8 cellular contexts compared by ENCODE assay signal in the genomic region with DNA sequence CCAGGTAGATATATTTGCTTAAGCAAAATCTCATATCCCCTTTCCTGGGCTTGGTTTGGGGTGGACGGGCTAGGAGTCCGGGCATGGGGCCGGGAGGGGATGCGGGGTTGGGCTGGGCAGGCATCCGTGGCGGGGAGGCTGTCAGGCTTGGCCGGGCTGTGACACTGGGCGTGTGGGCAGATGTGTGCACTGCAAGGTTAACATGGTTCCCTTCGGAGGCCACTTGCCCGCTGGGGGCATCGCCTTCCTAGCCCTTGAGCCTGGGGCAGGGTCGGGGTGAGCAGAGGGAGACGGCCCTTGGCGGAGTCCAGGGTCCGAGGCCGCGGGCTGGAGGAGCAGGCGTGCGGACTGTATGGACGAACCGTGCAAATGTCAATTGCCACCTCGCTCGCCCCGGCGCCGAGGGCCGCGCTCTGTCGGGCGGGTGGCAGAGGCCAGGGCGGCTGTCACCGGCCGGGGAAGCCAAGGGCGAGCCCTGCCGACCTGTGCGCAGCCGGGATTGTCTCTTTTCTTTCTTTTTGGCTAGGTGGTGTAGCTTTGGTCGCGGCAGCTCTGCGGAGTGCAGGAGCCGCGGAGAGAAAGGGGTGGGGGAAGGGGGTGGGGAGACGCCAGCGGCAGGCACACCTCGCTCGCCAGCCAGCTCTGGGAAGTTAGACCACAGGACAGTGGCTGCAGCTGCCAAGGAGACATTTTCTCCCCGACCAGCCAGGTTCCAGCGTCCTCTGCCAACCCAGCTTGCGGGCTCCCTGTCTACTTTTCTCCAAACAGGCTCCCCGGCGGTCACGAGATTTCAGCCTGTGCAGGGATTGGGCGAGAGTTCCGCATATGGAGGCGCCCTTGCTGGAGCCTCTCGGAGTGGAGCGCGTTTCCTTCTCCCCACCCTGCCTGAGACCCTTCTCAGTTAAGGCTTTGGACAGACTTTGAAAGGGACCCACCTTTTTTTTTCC. TPM values are rescaled to one million over a fixed set of nuclear protein-coding genes. Genes with fewer than 3 reads are reported as not detected.
DNase-seq lines count a peak whose midpoint lies in the region; ATAC-seq and TF ChIP-seq lines count a peak whose summit lies in the region.

No MANE protein-coding gene starts in this region.

- peak; percentile 73 for DNase-seq in GM10248 (ENCODE audit: extremely low spot score)
- DNase-seq in HFF-Myc (ENCODE audit: extremely low read depth, low read depth): peak; percentile 22
- DNase-seq in NB4 (ENCODE audit: low read depth): peak; percentile 87
- DNase-seq in SW480 (ENCODE audit: low spot score): peak; percentile 86
- DNase-seq in adipocyte (ENCODE audit: low read depth): peak; percentile 92
- DNase-seq in heart left ventricle: peak; percentile 85 to 93 (median 88)
- DNase-seq in posterior cingulate gyrus: peak; percentile 85 to 98 (median 91)
- peak; percentile 82 for DNase-seq in type B pancreatic cell (ENCODE audit: extremely low spot score, unreplicated experiment)

- H3K27ac ChIP-seq in heart left ventricle: peak overlapping the region; percentile 40 to 100 (median 98)

- H3K4me3 Mint-ChIP-seq in type B pancreatic cell: peak overlapping the region; percentile 90

- H3K4me1 ChIP-seq in adipocyte (ENCODE audit: control insufficient read depth, insufficient read depth, low read length) (peaks cover 17% of the 10 kb centered on the region), heart left ventricle (peaks cover 0 to 28% (median 16%) of the 10 kb centered on the region in 12 donors)

- peak overlapping the region; percentile 84 for H3K27ac Mint-ChIP-seq in type B pancreatic cell

- peak; percentile 55 to 68 (median 61) for ATAC-seq in heart left ventricle

- no peaks in the 10 kb centered on the region for H3K27me3 Mint-ChIP-seq in type B pancreatic cell

- H3K9ac ChIP-seq in adipocyte (ENCODE audit: low read length): peak overlapping the region; percentile 93

- peaks cover 3% of the 10 kb centered on the region for H3K36me3 ChIP-seq in adipocyte (ENCODE audit: control insufficient read depth, insufficient read depth, low read length, severe bottlenecking)
- H3K36me3 ChIP-seq in heart left ventricle: peaks cover 0 to 34% (median 9%) of the 10 kb centered on the region in 9 donors

- no peaks in the 10 kb centered on the region for H3K9me3 Mint-ChIP-seq in type B pancreatic cell

- H3K27me3 ChIP-seq in adipocyte (replicated peaks; ENCODE audit: control insufficient read depth, insufficient read depth, low read length) (no peaks in the 10 kb centered on the region), heart left ventricle (no peaks in the 10 kb centered on the region)

- WGBS in heart left ventricle, 4 donors: 0 to 1% (median 1%) methylated on average over 38 to 58 of the region's 58 CpGs

- intact Hi-C loops in heart left ventricle (cut with DNase I) (loop anchor here in 1 of 10 donors (10.0 kb wide), 1 partner anchor 124 kb away; no protein-coding TSS in a partner anchor), posterior cingulate gyrus (cut with DNase I) (no loop called here)

- H3K36me3 Mint-ChIP-seq in type B pancreatic cell: peaks cover 9% of the 10 kb centered on the region

- CTCF ChIA-PET in GM10248 (lab: Yijun Ruan, JAX): interaction anchor here (1.0 to 1.2 kb wide), 2 partner anchors 18 to 68 kb away, joined by 3 to 4 read pairs; no protein-coding TSS in a partner anchor

- POLR2A ChIA-PET in GM10248 (lab: Yijun Ruan, JAX): interaction anchor here (0.5 kb wide), 1 partner anchor 9 kb away, joined by 4 read pairs; no protein-coding TSS in a partner anchor

- TF ChIP-seq POLR2A in NB4 (IDR thresholded peaks at IDR 0.05; ENCODE audit: extremely low read depth, insufficient read length) (peak; percentile 49), heart left ventricle (IDR thresholded peaks at IDR 0.05) (peak in 1 of 2 donors; percentile 47)

- TF ChIP-seq CTCF in GM10248 (IDR thresholded peaks at IDR 0.05; ENCODE audit: control extremely low read depth, extremely low read depth, low read depth, missing control alignments) (no peak), HFF-Myc (IDR thresholded peaks at IDR 0.05; ENCODE audit: low read depth, low read length, missing control alignments) (no peak), NB4 (IDR thresholded peaks at IDR 0.05; ENCODE audit: low read depth, low read length) (no peak), heart left ventricle (IDR thresholded peaks at IDR 0.05) (peak in 1 of 12 donors; percentile 2), type B pancreatic cell (conservative IDR thresholded peaks at IDR 0.05) (no peak)

- H3K4me1 Mint-ChIP-seq in type B pancreatic cell (ENCODE audit: unreplicated experiment): peaks cover 21% of the 10 kb centered on the region

- H3K9me3 ChIP-seq in adipocyte (ENCODE audit: control insufficient read depth, low read length) (no peaks in the 10 kb centered on the region), heart left ventricle (no peaks in the 10 kb centered on the region)

- H3K4me3 ChIP-seq in HFF-Myc (replicated peaks; ENCODE audit: low read depth, low read length) (peak overlapping the region; percentile 86), NB4 (ENCODE audit: low read depth, low read length) (peak overlapping the region; percentile 85), adipocyte (ENCODE audit: low read length) (peak overlapping the region; percentile 93), heart left ventricle (peak overlapping the region; percentile 70 to 98 (median 93))

RNA-seq across cellular contexts. Expression of gene RCOR3, which starts 1.3 kb away (rescaled TPM):
- total RNA-seq in heart left ventricle: 10 to 100 TPM; 28.9 to 60.1 (median 48.6) TPM
- 10 to 100 TPM; 25.3 to 25.4 TPM for polyA plus RNA-seq in heart left ventricle
- total RNA-seq in type B pancreatic cell (ENCODE audit: low replicate concordance): 47.9 and 52.8 TPM in 2 replicates

Comparison
In these comparisons a context has a peak if more than half of its experiments do, and no peak if none do; other contexts are left out.
1. Peak in every context shown above with its lines: DNase-seq, ATAC-seq, H3K4me3 ChIP-seq and H3K27ac ChIP-seq.
2. DNase-seq: peak in every context shown above with its lines; median percentile 92 in adipocyte; 91 in posterior cingulate gyrus; 88 in heart left ventricle; 87 in NB4; 86 in SW480; 82 in type B pancreatic cell; 73 in GM10248; 22 in HFF-Myc.